In the genomic region with DNA sequence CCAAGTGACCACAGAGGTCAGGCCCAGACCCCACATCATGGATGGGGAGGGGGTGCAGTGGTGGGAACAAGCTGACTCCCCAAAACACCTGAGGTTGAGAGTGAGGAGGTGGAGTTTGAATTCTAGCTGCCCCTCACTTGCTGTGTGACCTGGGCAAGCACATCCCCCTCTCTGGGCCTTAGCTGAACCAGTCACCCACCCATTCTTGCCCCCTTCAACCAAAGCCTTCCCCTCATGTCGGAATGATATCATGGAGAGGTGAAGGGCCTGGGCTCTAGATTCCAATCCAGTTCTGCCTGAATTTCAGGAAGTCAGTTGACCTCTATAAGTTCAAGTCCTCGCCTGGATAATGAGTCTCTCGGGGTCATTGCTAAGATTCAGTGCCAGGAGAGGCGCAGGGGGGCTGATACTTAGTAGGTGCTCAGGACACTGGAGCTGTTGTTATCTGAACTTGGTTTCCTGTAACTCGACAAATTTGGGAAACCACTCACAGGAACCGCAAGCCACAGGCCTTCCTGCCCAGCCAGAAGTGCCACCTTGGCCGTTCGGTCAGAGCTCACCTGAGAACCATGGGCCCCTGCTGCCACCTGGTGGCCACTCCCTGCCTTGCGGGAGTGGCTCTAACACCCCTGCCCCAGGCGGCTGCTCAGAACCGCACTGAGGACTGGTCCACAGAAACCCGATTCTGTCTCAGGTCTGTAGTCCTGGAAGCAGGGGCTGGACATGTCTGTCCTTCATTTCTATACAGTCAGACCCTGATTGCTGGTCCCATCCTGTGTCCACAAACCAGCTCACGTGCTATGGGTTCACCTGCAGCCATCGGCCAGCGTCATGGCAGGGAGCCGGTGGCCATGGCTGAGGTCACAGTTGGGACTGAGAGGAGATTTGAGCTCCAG, we compare ENCODE assay signal across 8 cellular contexts. TPM values are rescaled to one million over a fixed set of nuclear protein-coding genes. Genes with fewer than 3 reads are reported as not detected.
DNase-seq lines count a peak whose midpoint lies in the region; ATAC-seq, FAIRE-seq and TF ChIP-seq lines count a peak whose summit lies in the region.

No MANE protein-coding gene starts in this region.

- H3K36me3 Mint-ChIP-seq in chondrocyte (ENCODE audit: low read depth), result peaks cover 22% of the 10 kb centered on the region

- peak; percentile 89 for TF ChIP-seq CTCF in chondrocyte (IDR thresholded peaks at IDR 0.05)
- peak; percentile 96 for TF ChIP-seq CTCF in HepG2 (CRISPR knock-in tag; IDR thresholded peaks at IDR 0.05)

- H3K79me2 ChIP-seq in HepG2 (ENCODE audit: insufficient read depth, low read length), result peaks cover 42% of the 10 kb centered on the region

- TF ChIP-seq EP300 in HepG2 (IDR thresholded peaks at IDR 0.05; ENCODE audit: low read depth in 2 of 2, low read length in 2 of 2) (0 out of 4 replicates have a peak, but pooled peaks of 1 of the 2 experiments have one; percentile 13), HepG2 (CRISPR knock-in tag; IDR thresholded peaks at IDR 0.05; ENCODE audit: borderline replicate concordance) (no peak)

- peaks cover 12 to 31% of the 10 kb centered on the region in 2 experiments for H3K36me3 ChIP-seq in HepG2 (replicated peaks in 1 of 2; ENCODE audit: control insufficient read depth in 1 of 2, insufficient read depth in 2 of 2, low read length in 2 of 2)

- H3K27me3 ChIP-seq in HepG2 (ENCODE audit: control insufficient read depth in 1 of 2, insufficient read depth in 2 of 2, low read length in 2 of 2), result no peaks in the 10 kb centered on the region

- ATAC-seq in GM21737 (IDR thresholded peaks at IDR 0.05; ENCODE audit: unreplicated experiment) (peak; percentile 52), HepG2 (peak; percentile 27), HG03159 (IDR thresholded peaks at IDR 0.05; ENCODE audit: unreplicated experiment) (no peak)

- H3K4me3 Mint-ChIP-seq in chondrocyte (ENCODE audit: unreplicated experiment), result no peak overlapping the region

- WGBS in HepG2 (ENCODE audit: low lambda C conversion rate), result 56% methylated on average over 13 of the region's 16 CpGs

- TF ChIP-seq POLR2A in HepG2 (IDR thresholded peaks at IDR 0.05; ENCODE audit: insufficient read depth in 1 of 2, low read depth in 2 of 2, low read length in 2 of 2), result peak; percentile 10 to 40; a peak in 1 of 4 replicates

- H4K20me1 ChIP-seq in HepG2 (ENCODE audit: insufficient read depth, low read length), result peaks cover 42% of the 10 kb centered on the region

- H3K4me3 ChIP-seq in HepG2 (replicated peaks in 1 of 3; ENCODE audit: insufficient read depth in 1 of 3, low read depth in 2 of 3, low read length in 3 of 3), result no peak overlapping the region; a peak in 1 of 6 replicates

- peak overlapping the region; percentile 66 for H3K27ac Mint-ChIP-seq in chondrocyte (ENCODE audit: unreplicated experiment)

- POLR2A ChIA-PET in HepG2 (lab: Yijun Ruan, JAX), result interaction anchor here (1.0 to 17.5 kb wide), 12 partner anchors 10 to 76 kb away, joined by 3 to 976 read pairs (median 6); a partner anchor contains a TSS

- TF ChIP-seq RAD21 in HepG2 (CRISPR knock-in tag; IDR thresholded peaks at IDR 0.05), result peak; percentile 97

- no peaks in the 10 kb centered on the region for H3K9me3 Mint-ChIP-seq in chondrocyte (ENCODE audit: low read depth)

- no peak overlapping the region for H3K27ac ChIP-seq in HepG2 (ENCODE audit: extremely low read length, insufficient read depth, low read length)

- H3K4me1 ChIP-seq in HepG2 (ENCODE audit: insufficient read depth, low read length), result peaks cover 91% of the 10 kb centered on the region

- in situ Hi-C loops in Caki2 (cut with HindIII; ENCODE audit: low pct_unique_long_range_greater_than_20kb, low sequenced_read_pairs), result no loop called here
- in situ Hi-C loops in HepG2 (cut with HindIII; ENCODE audit: extremely low pct_ligation_motif_present, low pct_unique_long_range_greater_than_20kb), result no loop called here

- FAIRE-seq in HepG2 (lab: Jason Lieb, UNC), result peak; percentile 75

- peaks cover 69% of the 10 kb centered on the region for H3K4me1 Mint-ChIP-seq in chondrocyte (ENCODE audit: low read depth)

- H3K9ac ChIP-seq in HepG2 (ENCODE audit: insufficient read depth, low read depth, low read length), result no peak overlapping the region

- H2AFZ ChIP-seq in HepG2 (ENCODE audit: low read length), result no peak overlapping the region

- H3K4me2 ChIP-seq in HepG2 (ENCODE audit: low read depth, low read length), result no peak overlapping the region

- H3K9me3 ChIP-seq in HepG2 (ENCODE audit: low read length), result no peaks in the 10 kb centered on the region

- DNase-seq in Caki2 (ENCODE audit: low read depth) (peak; percentile 66), NCI-H2029 treated with DMSO at 0.1 percent for 48 hours (lab: John Stamatoyannopoulos, UW) (peak; percentile 58), chondrocyte (ENCODE audit: low spot score) (no peak), HepG2 (ENCODE audit: low spot score) (peak; percentile 61)
- DNase-seq in activated CD4-positive, alpha-beta T cell treated with anti-CD3 and anti-CD28 coated beads for 4 hours, result peak; percentile 86 to 91
- DNase-seq in stimulated activated CD4-positive, alpha-beta T cell treated with anti-CD3 and anti-CD28 coated beads, TNF-alpha, amount 100 ng/mL, for 24 hours (ENCODE audit: low read depth in 3 of 3), result peak; percentile 72 to 91 (median 82)

- H3K27me3 Mint-ChIP-seq in chondrocyte (ENCODE audit: low read depth), result no peaks in the 10 kb centered on the region

- CTCF ChIA-PET in HepG2 (lab: Yijun Ruan, JAX; ENCODE audit: low intra/inter-chr PET ratio, low total read pairs), result interaction anchor here (1.3 to 5.4 kb wide), 5 partner anchors 20 to 95 kb away, joined by 3 to 66 read pairs (median 10); no protein-coding TSS in a partner anchor

- intact Hi-C loops in HepG2 (cut with micrococcal nuclease; ENCODE audit: unreplicated experiment), result loop anchor here (1.0 kb wide), 1 partner anchor 22 kb away; no protein-coding TSS in a partner anchor

- no TSS peak for BruUV-seq in HepG2 (replicated peaks; lab: Mats Ljungman, UMichigan)

RNA-seq across cellular contexts. Expression of a gene that starts 6.9 kb away (rescaled TPM):
- 8.9 and 9.1 TPM in 2 replicates for total RNA-seq in Caki2 (2014; rRNA removed; shearing (Covaris generic); ENCODE audit: low replicate concordance)
- total RNA-seq in chondrocyte, result 155 to 167 TPM (median 156 TPM) in 3 replicates
- 25.4 and 29.5 TPM in 2 replicates for total RNA-seq in HepG2 (2016; rRNA removed; fragmentation: Illumina TruSeq; extraction: Trizol)
- 19.5 and 29.1 TPM in 2 replicates for total RNA-seq in HepG2 (2016; cell fraction: cytosol; rRNA removed; fragmentation: Illumina TruSeq; extraction: Trizol; ENCODE audit: low read depth)
- 20.9 and 29.7 TPM in 2 replicates for total RNA-seq in HepG2 (2016; cell fraction: insoluble cytoplasmic fraction; rRNA removed; fragmentation: Illumina TruSeq; extraction: Trizol)
- total RNA-seq in HepG2 (2016; cell fraction: membrane; rRNA removed; fragmentation: Illumina TruSeq; extraction: Trizol), result 44.9 and 63.7 TPM in 2 replicates
- 15.7 and 18.6 TPM in 2 replicates for total RNA-seq in HepG2 (2016; cell fraction: nucleus; rRNA removed; fragmentation: Illumina TruSeq; extraction: Trizol)
- polyA plus RNA-seq in HepG2 (2011; rRNA removed), result 17.1 and 26.7 TPM in 2 replicates
- 13.8 and 17.6 TPM in 2 replicates for polyA plus RNA-seq in HepG2 (2011; cell fraction: cytosol; rRNA removed)
- 37.8 and 38.3 TPM in 2 replicates for polyA plus RNA-seq in HepG2 (2011; cell fraction: nucleus; rRNA removed)
- polyA plus RNA-seq in HepG2 (2012), result 45.1 and 72.3 TPM in 2 replicates
- polyA plus RNA-seq in HepG2 (2016; cell fraction: cytosol; fragmentation: Illumina TruSeq; extraction: Trizol; ENCODE audit: low read depth), result 49.0 and 73.1 TPM in 2 replicates
- polyA plus RNA-seq in HepG2 (2016; cell fraction: insoluble cytoplasmic fraction; fragmentation: Illumina TruSeq; extraction: Trizol; ENCODE audit: low read depth), result 53.9 and 76.0 TPM in 2 replicates
- polyA plus RNA-seq in HepG2 (2016; cell fraction: membrane; fragmentation: Illumina TruSeq; extraction: Trizol; ENCODE audit: low read depth), result 99.7 and 119 TPM in 2 replicates
- 54.3 and 56.0 TPM in 2 replicates for polyA plus RNA-seq in HepG2 (2016; cell fraction: nucleus; fragmentation: Illumina TruSeq; extraction: Trizol; ENCODE audit: insufficient read depth, low read depth)
- 12.0 and 24.2 TPM in 2 replicates for polyA minus RNA-seq in HepG2 (2011; rRNA and poly(A)+ RNA removed; ENCODE audit: low replicate concordance)
- 20.7 and 21.6 TPM in 2 replicates for polyA minus RNA-seq in HepG2 (2011; cell fraction: cytosol; rRNA and poly(A)+ RNA removed)
- 12.2 and 15.4 TPM in 2 replicates for polyA minus RNA-seq in HepG2 (2011; cell fraction: nucleus; rRNA and poly(A)+ RNA removed)

RNA-seq across cellular contexts. Expression of a gene that starts 12.7 kb away (rescaled TPM):
- not detected in 2 replicates for total RNA-seq in Caki2 (2014; rRNA removed; shearing (Covaris generic); ENCODE audit: low replicate concordance)
- total RNA-seq in chondrocyte (not detected in 3 replicates), HepG2 (2016; rRNA removed; fragmentation: Illumina TruSeq; extraction: Trizol) (43.4 and 56.0 TPM in 2 replicates)
- total RNA-seq in HepG2 (2016; cell fraction: cytosol; rRNA removed; fragmentation: Illumina TruSeq; extraction: Trizol; ENCODE audit: low read depth), result 30.8 and 33.0 TPM in 2 replicates
- 39.7 and 64.4 TPM in 2 replicates for total RNA-seq in HepG2 (2016; cell fraction: insoluble cytoplasmic fraction; rRNA removed; fragmentation: Illumina TruSeq; extraction: Trizol)
- 19.3 and 21.2 TPM in 2 replicates for total RNA-seq in HepG2 (2016; cell fraction: membrane; rRNA removed; fragmentation: Illumina TruSeq; extraction: Trizol)
- 9.7 and 10.9 TPM in 2 replicates for total RNA-seq in HepG2 (2016; cell fraction: nucleus; rRNA removed; fragmentation: Illumina TruSeq; extraction: Trizol)
- 32.5 and 56.1 TPM in 2 replicates for polyA plus RNA-seq in HepG2 (2011; rRNA removed)
- 32.1 and 47.7 TPM in 2 replicates for polyA plus RNA-seq in HepG2 (2011; cell fraction: cytosol; rRNA removed)
- 5.1 and 7.9 TPM in 2 replicates for polyA plus RNA-seq in HepG2 (2011; cell fraction: nucleus; rRNA removed)
- polyA plus RNA-seq in HepG2 (2012), result 54.6 and 60.7 TPM in 2 replicates
- 30.1 and 38.1 TPM in 2 replicates for polyA plus RNA-seq in HepG2 (2016; cell fraction: cytosol; fragmentation: Illumina TruSeq; extraction: Trizol; ENCODE audit: low read depth)
- 59.5 and 62.8 TPM in 2 replicates for polyA plus RNA-seq in HepG2 (2016; cell fraction: insoluble cytoplasmic fraction; fragmentation: Illumina TruSeq; extraction: Trizol; ENCODE audit: low read depth)
- polyA plus RNA-seq in HepG2 (2016; cell fraction: membrane; fragmentation: Illumina TruSeq; extraction: Trizol; ENCODE audit: low read depth), result 14.5 and 18.2 TPM in 2 replicates
- polyA plus RNA-seq in HepG2 (2016; cell fraction: nucleus; fragmentation: Illumina TruSeq; extraction: Trizol; ENCODE audit: insufficient read depth, low read depth), result 20.3 and 23.8 TPM in 2 replicates
- polyA minus RNA-seq in HepG2 (2011; rRNA and poly(A)+ RNA removed; ENCODE audit: low replicate concordance), result 3.2 TPM in 1 of 2 replicates, not detected in the other
- polyA minus RNA-seq in HepG2 (2011; cell fraction: cytosol; rRNA and poly(A)+ RNA removed), result 2.0 TPM in 2 replicates
- polyA minus RNA-seq in HepG2 (2011; cell fraction: nucleus; rRNA and poly(A)+ RNA removed), result 1.9 TPM in 1 of 2 replicates, not detected in the other

RNA-seq across cellular contexts. Expression of a gene that starts 41.5 kb away (rescaled TPM):
- total RNA-seq in Caki2 (2014; rRNA removed; shearing (Covaris generic); ENCODE audit: low replicate concordance), result 43.4 and 52.0 TPM in 2 replicates
- total RNA-seq in chondrocyte, result 32.0 to 35.9 TPM (median 34.8 TPM) in 3 replicates
- 16.0 and 29.1 TPM in 2 replicates for total RNA-seq in HepG2 (2016; rRNA removed; fragmentation: Illumina TruSeq; extraction: Trizol)
- 16.1 and 18.1 TPM in 2 replicates for total RNA-seq in HepG2 (2016; cell fraction: cytosol; rRNA removed; fragmentation: Illumina TruSeq; extraction: Trizol; ENCODE audit: low read depth)
- total RNA-seq in HepG2 (2016; cell fraction: insoluble cytoplasmic fraction; rRNA removed; fragmentation: Illumina TruSeq; extraction: Trizol), result 13.7 and 32.9 TPM in 2 replicates
- 22.2 and 24.3 TPM in 2 replicates for total RNA-seq in HepG2 (2016; cell fraction: membrane; rRNA removed; fragmentation: Illumina TruSeq; extraction: Trizol)
- 34.3 and 44.4 TPM in 2 replicates for total RNA-seq in HepG2 (2016; cell fraction: nucleus; rRNA removed; fragmentation: Illumina TruSeq; extraction: Trizol)
- polyA plus RNA-seq in HepG2 (2011; rRNA removed), result 87.2 and 103 TPM in 2 replicates
- polyA plus RNA-seq in HepG2 (2011; cell fraction: cytosol; rRNA removed), result 22.6 and 34.6 TPM in 2 replicates
- 436 and 489 TPM in 2 replicates for polyA plus RNA-seq in HepG2 (2011; cell fraction: nucleus; rRNA removed)
- 51.1 and 57.0 TPM in 2 replicates for polyA plus RNA-seq in HepG2 (2012)
- polyA plus RNA-seq in HepG2 (2016; cell fraction: cytosol; fragmentation: Illumina TruSeq; extraction: Trizol; ENCODE audit: low read depth), result 4.7 and 5.0 TPM in 2 replicates
- polyA plus RNA-seq in HepG2 (2016; cell fraction: insoluble cytoplasmic fraction; fragmentation: Illumina TruSeq; extraction: Trizol; ENCODE audit: low read depth), result 13.0 and 17.9 TPM in 2 replicates
- 11.4 and 12.2 TPM in 2 replicates for polyA plus RNA-seq in HepG2 (2016; cell fraction: membrane; fragmentation: Illumina TruSeq; extraction: Trizol; ENCODE audit: low read depth)
- polyA plus RNA-seq in HepG2 (2016; cell fraction: nucleus; fragmentation: Illumina TruSeq; extraction: Trizol; ENCODE audit: insufficient read depth, low read depth), result 138 and 147 TPM in 2 replicates
- polyA minus RNA-seq in HepG2 (2011; rRNA and poly(A)+ RNA removed; ENCODE audit: low replicate concordance), result 31.3 and 75.9 TPM in 2 replicates
- polyA minus RNA-seq in HepG2 (2011; cell fraction: cytosol; rRNA and poly(A)+ RNA removed), result 15.5 and 19.6 TPM in 2 replicates
- 83.2 and 84.5 TPM in 2 replicates for polyA minus RNA-seq in HepG2 (2011; cell fraction: nucleus; rRNA and poly(A)+ RNA removed)

RNA-seq across cellular contexts. Expression of a gene that starts 47.9 kb away (rescaled TPM):
- 47.3 and 58.6 TPM in 2 replicates for total RNA-seq in Caki2 (2014; rRNA removed; shearing (Covaris generic); ENCODE audit: low replicate concordance)
- total RNA-seq in chondrocyte, result 7.0 to 14.2 TPM (median 13.5 TPM) in 3 replicates
- 28.9 and 35.2 TPM in 2 replicates for total RNA-seq in HepG2 (2016; rRNA removed; fragmentation: Illumina TruSeq; extraction: Trizol)
- total RNA-seq in HepG2 (2016; cell fraction: cytosol; rRNA removed; fragmentation: Illumina TruSeq; extraction: Trizol; ENCODE audit: low read depth), result 3.9 and 4.1 TPM in 2 replicates
- total RNA-seq in HepG2 (2016; cell fraction: insoluble cytoplasmic fraction; rRNA removed; fragmentation: Illumina TruSeq; extraction: Trizol), result 24.8 and 36.0 TPM in 2 replicates
- total RNA-seq in HepG2 (2016; cell fraction: membrane; rRNA removed; fragmentation: Illumina TruSeq; extraction: Trizol), result 11.9 and 12.5 TPM in 2 replicates
- total RNA-seq in HepG2 (2016; cell fraction: nucleus; rRNA removed; fragmentation: Illumina TruSeq; extraction: Trizol), result 17.8 and 21.3 TPM in 2 replicates
- 55.8 and 92.3 TPM in 2 replicates for polyA plus RNA-seq in HepG2 (2011; rRNA removed)
- 52.6 and 75.1 TPM in 2 replicates for polyA plus RNA-seq in HepG2 (2011; cell fraction: cytosol; rRNA removed)
- polyA plus RNA-seq in HepG2 (2011; cell fraction: nucleus; rRNA removed), result 203 and 227 TPM in 2 replicates
- polyA plus RNA-seq in HepG2 (2012), result 46.8 and 57.2 TPM in 2 replicates
- polyA plus RNA-seq in HepG2 (2016; cell fraction: cytosol; fragmentation: Illumina TruSeq; extraction: Trizol; ENCODE audit: low read depth), result 3.0 TPM in 2 replicates
- polyA plus RNA-seq in HepG2 (2016; cell fraction: insoluble cytoplasmic fraction; fragmentation: Illumina TruSeq; extraction: Trizol; ENCODE audit: low read depth), result 28.5 and 30.3 TPM in 2 replicates
- 9.1 and 9.4 TPM in 2 replicates for polyA plus RNA-seq in HepG2 (2016; cell fraction: membrane; fragmentation: Illumina TruSeq; extraction: Trizol; ENCODE audit: low read depth)
- 42.1 and 44.8 TPM in 2 replicates for polyA plus RNA-seq in HepG2 (2016; cell fraction: nucleus; fragmentation: Illumina TruSeq; extraction: Trizol; ENCODE audit: insufficient read depth, low read depth)
- polyA minus RNA-seq in HepG2 (2011; rRNA and poly(A)+ RNA removed; ENCODE audit: low replicate concordance), result 15.9 and 164 TPM in 2 replicates
- 61.5 and 72.6 TPM in 2 replicates for polyA minus RNA-seq in HepG2 (2011; cell fraction: cytosol; rRNA and poly(A)+ RNA removed)
- 31.9 and 42.5 TPM in 2 replicates for polyA minus RNA-seq in HepG2 (2011; cell fraction: nucleus; rRNA and poly(A)+ RNA removed)

Comparison
In these comparisons a context has a peak if more than half of its experiments do, and no peak if none do; other contexts are left out.
1. RNA of a gene that starts 12.7 kb away (total RNA-seq): 9.7 to 64.4 TPM in HepG2; not detected in Caki2 and not detected in chondrocyte; every median in the first group is over 10 times any median in the second.